Comparison of ENCODE assay signal across 12 cellular contexts in genomic region chr12:128791395-128792322, GRCh38. TPM values are rescaled to one million over a fixed set of nuclear protein-coding genes. Genes with fewer than 3 reads are reported as not detected.
DNase-seq lines count a peak whose midpoint lies in the region; ATAC-seq, FAIRE-seq and TF ChIP-seq lines count a peak whose summit lies in the region.
"Had no signal": no experiment of that assay in that cellular context is flagged by ENCODE, and none has a peak within 500 bp of the region (broad histone marks: within the 10 kb centered on the region; RNA-seq: fewer than 3 reads in every experiment).

No MANE protein-coding gene starts in this region.

- no peaks in the 10 kb centered on the region for H3K79me2 ChIP-seq in K562 (ENCODE audit: control insufficient read depth, insufficient read depth, low read length)

- H3K27me3 ChIP-seq in K562 (ENCODE audit: control insufficient read depth in 2 of 2, insufficient read depth in 2 of 2, low read length in 2 of 2) (peaks cover 5 to 15% of the 10 kb centered on the region in 2 experiments; a peak in 3 of 5 replicates), spleen (replicated peaks in 1 of 7) (no peaks in the 10 kb centered on the region)
- H3K27me3 ChIP-seq: heart right ventricle had no signal

- H3K4me2 ChIP-seq in K562 (ENCODE audit: insufficient read depth, low read length) = no peak overlapping the region

- POLR2A ChIA-PET in HEK293 (lab: Yijun Ruan, JAX) (no interaction called here), K562 (lab: Yijun Ruan, JAX) (interaction anchor here (0.6 kb wide), 1 partner anchor 118 kb away, joined by 3 read pairs; no protein-coding TSS in a partner anchor)

- peaks cover 10 to 59% of the 10 kb centered on the region in 2 experiments for H3K36me3 ChIP-seq in HEK293 (ENCODE audit: control insufficient read depth in 2 of 2, insufficient read depth in 1 of 2, low read length in 2 of 2)
- peaks cover 36% of the 10 kb centered on the region; the same call in 2 of the 3 replicates for H3K36me3 ChIP-seq in K562 (ENCODE audit: control insufficient read depth, insufficient read depth, low read length)
- peaks cover 0 to 67% (median 29%) of the 10 kb centered on the region in 6 donors for H3K36me3 ChIP-seq in spleen

- CTCF ChIA-PET in HEK293 (lab: Yijun Ruan, JAX) = interaction anchor here (0.7 kb wide), 1 partner anchor 9 kb away, joined by 5 read pairs; no protein-coding TSS in a partner anchor
- CTCF ChIA-PET in K562 (lab: Yijun Ruan, JAX; ENCODE audit: low intra/inter-chr PET ratio) = no interaction called here

- ATAC-seq in K562 (no peak), HG03025 (IDR thresholded peaks at IDR 0.05; ENCODE audit: low FRiP score, unreplicated experiment) (no peak)

- TF ChIP-seq CTCF in GM12865 (IDR thresholded peaks at IDR 0.05; ENCODE audit: insufficient read depth, low read depth, low read length, missing control alignments) = no peak
- no peak for TF ChIP-seq CTCF in HEK293 (tag by site-specific recombination; IDR thresholded peaks at IDR 0.05)
- no peak for TF ChIP-seq CTCF in K562 (IDR thresholded peaks at IDR 0.05 in 2 of 3, conservative IDR thresholded peaks at IDR 0.05 in 1 of 3; ENCODE audit: insufficient read depth in 2 of 3, low read depth in 1 of 3, low read length in 3 of 3)
- TF ChIP-seq CTCF in spleen (IDR thresholded peaks at IDR 0.05 in 8 of 11, conservative IDR thresholded peaks at IDR 0.05 in 3 of 11) = no peak

- H3K9me1 ChIP-seq in K562 (ENCODE audit: control insufficient read depth, insufficient read depth, low read length) = no peaks in the 10 kb centered on the region

- H3K9me3 ChIP-seq in HEK293 (ENCODE audit: control insufficient read depth, insufficient read depth, low read depth, low read length) (no peaks in the 10 kb centered on the region), K562 (replicated peaks; ENCODE audit: control insufficient read depth, insufficient read depth, low read depth, low read length) (no peaks in the 10 kb centered on the region), spleen (no peaks in the 10 kb centered on the region)
- H3K9me3 ChIP-seq: heart right ventricle had no signal

- TF ChIP-seq RAD21 in K562 (CRISPR knock-in tag; conservative IDR thresholded peaks at IDR 0.05 in 1 of 2, IDR thresholded peaks at IDR 0.05 in 1 of 2) = no peak

- intact Hi-C loops in K562 (cut with micrococcal nuclease) = no loop called here
- intact Hi-C loops in spleen (cut with DNase I; ENCODE audit: low total_unique reads) = no loop called here

- TF ChIP-seq EP300 in K562 (IDR thresholded peaks at IDR 0.05; ENCODE audit: low read length) = no peak

- H3K27ac ChIP-seq in HEK293 (ENCODE audit: extremely low read depth, low read depth, low read length) (no peak overlapping the region), K562 (ENCODE audit: extremely low read depth, low read depth, low read length) (no peak overlapping the region), spleen (peak overlapping the region in 5 of 8 donors; percentile 4 to 88 (median 61))

- DNase-seq in GM12865 (ENCODE audit: low read depth) = peak; percentile 57
- DNase-seq in K562 (ENCODE audit: extremely low read depth in 1 of 4, low spot score in 3 of 4) = no peak
- DNase-seq in spleen = peak; percentile 72
- no peak for DNase-seq in DMS79 treated with DMSO at 0.1 percent for 48 hours (lab: John Stamatoyannopoulos, UW)
- DNase-seq in stimulated activated CD8-positive, alpha-beta memory T cell treated with anti-CD3 and anti-CD28 coated beads, Interleukin-4, amount 100 ng/mL, for 48 hours = no peak
- DNase-seq: activated CD4-positive, CD25-positive, alpha-beta regulatory T cell treated with anti-CD3 and anti-CD28 coated beads, Interleukin-2, amount 50 U/mL, for 72 hours; heart right ventricle; midbrain; NCI-H510A treated with DMSO at 0.1 percent for 48 hours; Right ventricle myocardium superior had no signal

- H3K4me1 ChIP-seq in HEK293 (ENCODE audit: control insufficient read depth, insufficient read depth, low read length) = no peaks in the 10 kb centered on the region
- H3K4me1 ChIP-seq in K562 (replicated peaks in 1 of 2; ENCODE audit: control insufficient read depth in 2 of 2, insufficient read depth in 2 of 2, low read length in 2 of 2) = no peaks in the 10 kb centered on the region
- H3K4me1 ChIP-seq in spleen = peaks cover 20 to 90% (median 59%) of the 10 kb centered on the region in 6 donors

- in situ Hi-C loops in K562 (cut with MboI) = loop anchor here (25.0 kb wide), 1 partner anchor 1121 kb away; the partner anchor contains the start of gene TMEM132D

- no peak overlapping the region for H3K9ac ChIP-seq in K562 (ENCODE audit: insufficient read depth in 1 of 2, low read depth in 2 of 2, low read length in 2 of 2)

- 86% methylated on average over 21 of the region's 24 CpGs for WGBS in K562 (ENCODE audit: insufficient coverage, low coverage, missing lambda C conversion rate)
- WGBS in spleen, 5 donors = 81 to 88% (median 85%) methylated on average over 19 to 24 of the region's 24 CpGs

- no peaks in the 10 kb centered on the region for H4K20me1 ChIP-seq in K562 (replicated peaks; ENCODE audit: control insufficient read depth, insufficient read depth, low read length)

- TF ChIP-seq POLR2A in K562 (conservative IDR thresholded peaks at IDR 0.05) (no peak), spleen (IDR thresholded peaks at IDR 0.05) (no peak)

- H3K4me3 ChIP-seq in GM12865 (ENCODE audit: low read depth, low read length) (no peak overlapping the region), HEK293 (ENCODE audit: low read depth, low read length) (no peak overlapping the region), K562 (no peak overlapping the region), spleen (no peak overlapping the region)
- H3K4me3 ChIP-seq: heart right ventricle had no signal

- H2AFZ ChIP-seq in K562 (ENCODE audit: low read depth, low read length) = no peak overlapping the region

- BruUV-seq in K562 (replicated peaks; lab: Mats Ljungman, UMichigan) = no TSS peak

- FAIRE-seq in K562 (lab: Jason Lieb, UNC) = no peak

TF ChIP-seq in HEK293, 187 proteins besides CTCF, POLR2A, EP300 and RAD21 (continues in another document):
- TF ChIP-seq ZNF23 (tag by site-specific recombination; IDR thresholded peaks at IDR 0.05; ENCODE audit: borderline replicate concordance) = no peak
- no peak for TF ChIP-seq ZNF221 (tag by site-specific recombination; IDR thresholded peaks at IDR 0.05; ENCODE audit: borderline replicate concordance)
- TF ChIP-seq ZIC2 (tag by site-specific recombination; IDR thresholded peaks at IDR 0.05) = 0 out of 2 replicates have a peak, but pooled peaks have one; percentile 11
- TF ChIP-seq ZNF692 (tag by site-specific recombination; IDR thresholded peaks at IDR 0.05) = no peak
- TF ChIP-seq ZNF785 (tag by site-specific recombination; IDR thresholded peaks at IDR 0.05) = no peak

TF ChIP-seq in K562, 482 proteins besides CTCF, POLR2A, EP300 and RAD21:
- TF ChIP-seq RAD51 (IDR thresholded peaks at IDR 0.05; ENCODE audit: borderline replicate concordance, low read depth) (no peak), NR2C1 (IDR thresholded peaks at IDR 0.05) (0 out of 2 replicates have a peak, but pooled peaks have one; percentile 18), NR2C1 (tag; IDR thresholded peaks at IDR 0.05) (0 out of 2 replicates have a peak, but pooled peaks have one; percentile 24), KDM1A (IDR thresholded peaks at IDR 0.05) (peak in 1 of 2 experiments; percentile 75; a peak in 1 of 4 replicates), POLR2G (IDR thresholded peaks at IDR 0.05; ENCODE audit: low read depth, low read length) (0 out of 2 replicates have a peak, but pooled peaks have one; percentile 23)

RNA-seq across cellular contexts. Expression of gene SLC15A4, which starts 32.1 kb away (rescaled TPM):
- total RNA-seq in K562 (2011; cell fraction: chromatin; rRNA removed; ENCODE audit: low replicate concordance) = 82.4 and 101 TPM in 2 replicates
- total RNA-seq in K562 (2011; cell fraction: nucleolus; rRNA removed) = 67.8 and 70.2 TPM in 2 replicates
- total RNA-seq in K562 (2011; cell fraction: nucleoplasm; rRNA removed) = 84.8 and 86.1 TPM in 2 replicates
- total RNA-seq in K562 (2014; rRNA removed) (10.0 and 13.3 TPM in 2 replicates), K562 (2014; rRNA removed; fragmentation: Illumina TruSeq; extraction: Trizol) (11.2 and 11.6 TPM in 2 replicates), K562 (2015; rRNA removed; fragmentation: Illumina TruSeq; extraction: Trizol) (10.8 and 11.6 TPM in 2 replicates), K562 (2021) (11.6 and 13.0 TPM in 2 replicates), spleen (10 to 100 TPM; 37.8 to 92.4 (median 49.0) TPM)
- polyA plus RNA-seq in K562 (2011; rRNA removed) (20.1 and 20.8 TPM in 2 replicates), K562 (2014; fragmentation: Illumina TruSeq; extraction: Trizol) (8.1 and 10.1 TPM in 2 replicates), K562 (2014; fragmentation: Nextera tagmentation; extraction: Ambion mirVana) (1 to 10 TPM; 5.5 to 6.3 TPM), K562 (2014; rRNA removed) (9.8 and 14.5 TPM in 2 replicates), spleen (10 to 100 TPM; 19.0 to 22.7 (median 21.6) TPM)
- 15.5 and 16.4 TPM in 2 replicates for polyA plus RNA-seq in K562 (2011; cell fraction: cytosol; rRNA removed)
- 30.0 and 31.3 TPM in 2 replicates for polyA plus RNA-seq in K562 (2011; cell fraction: nucleus; rRNA removed)
- polyA plus RNA-seq in K562 (2012) = 10.2 and 10.7 TPM in 2 replicates
- polyA minus RNA-seq in K562 (2011; rRNA and poly(A)+ RNA removed) = 36.3 and 38.4 TPM in 2 replicates
- 11.6 and 23.5 TPM in 2 replicates for polyA minus RNA-seq in K562 (2011; cell fraction: cytosol; rRNA and poly(A)+ RNA removed)
- 34.2 and 42.0 TPM in 2 replicates for polyA minus RNA-seq in K562 (2011; cell fraction: nucleus; rRNA and poly(A)+ RNA removed)

Comparison
In these comparisons a context has a peak if more than half of its experiments do, and no peak if none do; other contexts are left out.
1. DNase-seq: peak in GM12865 (single experiment) and spleen (single experiment); none in K562 (0 of 4), DMS79 treated with DMSO at 0.1 percent for 48 hours (single experiment) and stimulated activated CD8-positive, alpha-beta memory T cell treated with anti-CD3 and anti-CD28 coated beads, Interleukin-4, amount 100 ng/mL, for 48 hours (single experiment).
2. H3K27ac ChIP-seq: peak in spleen (5 of 8); none in HEK293 (single experiment) and K562 (single experiment).